Comparison of ENCODE assay signal across 1 cellular context in genomic region chrX:129982300-129983246, GRCh38.
TF ChIP-seq lines count a peak whose summit lies in the region.

BCORL1 (plus strand) TSS chrX:129982635; CDS start chrX:130005232, 22,597 bp downstream.

TF ChIP-seq in HepG2, 621 proteins besides CTCF, POLR2A, EP300 and RAD21 (continued from another document and continues in another):
- TF ChIP-seq ZNF143 (CRISPR knock-in tag; IDR thresholded peaks at IDR 0.05), result peak; percentile 90
- TF ChIP-seq HNF1B (CRISPR knock-in tag; IDR thresholded peaks at IDR 0.05), result peak; percentile 66
- TF ChIP-seq RBM22 (optimal IDR thresholded peaks at IDR 0.05; ENCODE audit: low read length), result peak; percentile 34
- no peak for TF ChIP-seq ZMAT5 (CRISPR knock-in tag; IDR thresholded peaks at IDR 0.05; ENCODE audit: borderline replicate concordance, low read depth)
- TF ChIP-seq ZNF574 (CRISPR knock-in tag; IDR thresholded peaks at IDR 0.05), result 0 out of 2 replicates have a peak, but pooled peaks have one; percentile 59
- TF ChIP-seq RBFOX2 (IDR thresholded peaks at IDR 0.05; ENCODE audit: low read depth, low read length), result peak; percentile 76
- no peak for TF ChIP-seq GLMP (CRISPR knock-in tag; IDR thresholded peaks at IDR 0.05; ENCODE audit: borderline replicate concordance)
- TF ChIP-seq ZNF646 (CRISPR knock-in tag; IDR thresholded peaks at IDR 0.05), result peak; percentile 81
- TF ChIP-seq ZFY (CRISPR knock-in tag; IDR thresholded peaks at IDR 0.05), result peak; percentile 50; the same call in 1 of the 2 replicates
- peak; percentile 78 for TF ChIP-seq GABPB1 (CRISPR knock-in tag; IDR thresholded peaks at IDR 0.05)
- no peak for TF ChIP-seq HDAC6 (IDR thresholded peaks at IDR 0.05; ENCODE audit: low read depth, low read length)
- no peak for TF ChIP-seq HNF1A (IDR thresholded peaks at IDR 0.05; ENCODE audit: low read depth)
- TF ChIP-seq HNF1A (CRISPR knock-in tag; IDR thresholded peaks at IDR 0.05; ENCODE audit: borderline replicate concordance), result no peak
- 0 out of 2 replicates have a peak, but pooled peaks have one; percentile 21 for TF ChIP-seq ZFX (CRISPR knock-in tag; IDR thresholded peaks at IDR 0.05; ENCODE audit: low read depth)
- 0 out of 4 replicates have a peak, but pooled peaks of 1 of the 2 experiments have one; percentile 40 for TF ChIP-seq REST (IDR thresholded peaks at IDR 0.05; ENCODE audit: borderline replicate concordance in 1 of 2, low read depth in 1 of 2, low read length in 2 of 2)
- TF ChIP-seq ZFP91 (CRISPR knock-in tag; IDR thresholded peaks at IDR 0.05; ENCODE audit: borderline replicate concordance), result peak; percentile 61; the same call in 1 of the 2 replicates
- no peak; the same call in 1 of the 2 replicates for TF ChIP-seq PHF8 (CRISPR knock-in tag; IDR thresholded peaks at IDR 0.05)
- TF ChIP-seq ZNF740 (CRISPR knock-in tag; IDR thresholded peaks at IDR 0.05), result peak; percentile 90
- peak; percentile 54 for TF ChIP-seq RBM39 (IDR thresholded peaks at IDR 0.05; ENCODE audit: low read depth, low read length, poor library complexity, severe bottlenecking)
- peak; percentile 47; the same call in 1 of the 3 replicates for TF ChIP-seq MXI1 (IDR thresholded peaks at IDR 0.05; ENCODE audit: borderline replicate concordance, low read depth, low read length)
- TF ChIP-seq ZNF770 (CRISPR knock-in tag; IDR thresholded peaks at IDR 0.05), result peak; percentile 33; the same call in 1 of the 2 replicates
- peak; percentile 71 for TF ChIP-seq HDAC1 (CRISPR knock-in tag; IDR thresholded peaks at IDR 0.05)
- TF ChIP-seq GABPA (IDR thresholded peaks at IDR 0.05; ENCODE audit: low read depth, low read length), result no peak
- peak; percentile 68 for TF ChIP-seq GABPA (CRISPR knock-in tag; IDR thresholded peaks at IDR 0.05; ENCODE audit: low read depth)
- TF ChIP-seq SATB2 (CRISPR knock-in tag; IDR thresholded peaks at IDR 0.05), result no peak
